Comparison of ENCODE assay signal across 12 cellular contexts in genomic region chr7:123190109-123190831, GRCh38.
DNase-seq lines count a peak whose midpoint lies in the region; ATAC-seq and TF ChIP-seq lines count a peak whose summit lies in the region.
"Had no signal": no experiment of that assay in that cellular context is flagged by ENCODE, and none has a peak within 500 bp of the region (broad histone marks: within the 10 kb centered on the region; RNA-seq: fewer than 3 reads in every experiment).

No MANE protein-coding gene starts in this region.

- peak; percentile 23 for DNase-seq in stimulated activated CD8-positive, alpha-beta memory T cell treated with anti-CD3 and anti-CD28 coated beads, Interleukin-4, amount 100 ng/mL, for 48 hours
- no peak for DNase-seq in SW 1271 (lab: John Stamatoyannopoulos, UW)
- no peak for DNase-seq in NCI-H2196 treated with DMSO at 0.1 percent for 48 hours (lab: John Stamatoyannopoulos, UW; ENCODE audit: unreplicated experiment)
- no peak for DNase-seq in foreskin fibroblast
- DNase-seq: activated CD4-positive, alpha-beta T cell treated with anti-CD3 and anti-CD28 coated beads, Interleukin-2, amount 50 U/mL, for 1 hour; stimulated activated CD4-positive, alpha-beta T cell treated with anti-CD3 and anti-CD28 coated beads, Interleukin-1b, Interleukin-23, amount 100 ng/mL, for 48 hours; uterus had no signal

- H3K4me3 ChIP-seq in foreskin fibroblast (ENCODE audit: low read depth in 1 of 2, low read length in 2 of 2) = no peak overlapping the region
- H3K4me3 ChIP-seq: breast epithelium, gastroesophageal sphincter, uterus had no signal

- no peak for TF ChIP-seq CTCF in foreskin fibroblast (IDR thresholded peaks at IDR 0.05; ENCODE audit: low read depth, low read length)

- peak; percentile 97 for ATAC-seq in GM19025 (IDR thresholded peaks at IDR 0.05; ENCODE audit: low read depth, unreplicated experiment)
- peak; percentile 91 for ATAC-seq in HG02588 (IDR thresholded peaks at IDR 0.05; ENCODE audit: unreplicated experiment)
- peak; percentile 90 for ATAC-seq in HG03469 (IDR thresholded peaks at IDR 0.05; ENCODE audit: unreplicated experiment)
- ATAC-seq: gastroesophageal sphincter had no signal
